8 cellular contexts compared by ENCODE assay signal in the genomic region with DNA sequence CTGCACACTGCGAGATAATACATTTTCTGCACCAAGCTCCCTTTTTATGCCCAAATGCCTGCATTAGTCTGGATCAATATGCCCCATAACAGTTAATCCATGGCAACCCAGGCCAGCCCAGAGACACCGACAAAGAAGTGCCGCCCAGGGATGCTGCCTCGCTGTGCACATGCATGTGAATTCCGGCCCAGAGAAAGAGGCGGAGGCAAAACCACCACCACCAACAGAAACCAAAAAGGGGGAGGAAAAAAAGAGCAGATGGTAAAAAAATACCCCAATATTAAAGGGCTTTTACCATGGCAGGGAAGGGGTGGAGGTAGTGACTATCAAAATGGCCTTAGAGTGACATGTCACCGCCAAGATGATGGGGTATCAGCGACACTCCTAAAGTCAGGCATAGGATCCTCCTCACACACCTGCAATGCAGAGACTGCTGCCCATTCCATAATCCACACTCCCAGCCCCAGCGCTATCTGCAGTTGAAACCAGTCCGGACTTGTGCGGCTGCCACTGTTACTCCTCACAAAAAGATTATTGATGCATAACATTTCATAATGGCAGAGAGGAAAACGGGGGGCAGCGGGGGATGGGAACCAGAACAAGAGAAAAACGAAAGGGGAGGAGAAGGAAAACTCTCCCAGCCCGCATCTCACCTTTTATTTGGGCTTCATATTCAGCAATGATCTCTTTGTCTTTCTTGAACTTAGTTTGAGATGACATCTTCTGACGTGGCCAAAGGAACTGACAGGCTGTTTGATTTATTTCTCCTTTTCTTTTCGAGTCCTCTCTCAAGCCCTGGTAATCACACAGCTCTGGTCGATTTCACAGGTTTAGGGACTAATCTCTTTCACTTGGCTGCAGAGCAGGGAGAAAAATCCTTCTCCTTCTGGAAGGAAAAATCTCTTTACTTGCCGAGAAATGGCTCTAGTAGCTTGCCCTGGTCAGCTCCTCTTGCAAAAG. TPM values are rescaled to one million over a fixed set of nuclear protein-coding genes. Genes with fewer than 3 reads are reported as not detected.
DNase-seq lines count a peak whose midpoint lies in the region; ATAC-seq and TF ChIP-seq lines count a peak whose summit lies in the region.

No MANE protein-coding gene starts in this region.

- peak; percentile 20 for ATAC-seq in SK-N-SH treated with all-trans-retinoic acid at 6 μM for 48 hours
- ATAC-seq in foreskin keratinocyte, result peak; percentile 65
- ATAC-seq in HG03469 (IDR thresholded peaks at IDR 0.05; ENCODE audit: unreplicated experiment), result no peak

- no peaks in the 10 kb centered on the region for H3K27me3 ChIP-seq in foreskin keratinocyte

- no peak for TF ChIP-seq CTCF in foreskin keratinocyte (conservative IDR thresholded peaks at IDR 0.05)

- peak overlapping the region; percentile 63 for H3K27ac ChIP-seq in foreskin keratinocyte

- H3K4me1 ChIP-seq in foreskin keratinocyte, result peaks cover 25% of the 10 kb centered on the region

- DNase-seq in stimulated activated CD4-positive, alpha-beta T cell treated with anti-CD3 and anti-CD28 coated beads, Interleukin-15, amount 100 ng/mL, for 24 hours, result peak; percentile 18
- no peak for DNase-seq in stimulated activated CD4-positive, alpha-beta T cell treated with anti-CD3 and anti-CD28 coated beads, Interleukin-2, amount 100 ng/mL, for 24 hours
- DNase-seq in foreskin keratinocyte, result peak; percentile 71 to 85
- DNase-seq in retina, result peak; percentile 82
- DNase-seq in NCI-H2029 treated with DMSO at 0.1 percent for 48 hours (lab: John Stamatoyannopoulos, UW), result no peak
- DNase-seq in stimulated activated CD4-positive, alpha-beta T cell treated with anti-CD3 and anti-CD28 coated beads, Interleukin-12 subunit alpha, Interleukin-12 subunit beta, amount 100 ng/mL, for 4 hours, result no peak

TF ChIP-seq in SK-N-SH treated with all-trans-retinoic acid at 6 μM for 48 hours, 23 proteins besides CTCF, POLR2A, EP300 and RAD21:
- no peak for TF ChIP-seq ZNF8 (CRISPR knock-in tag; IDR thresholded peaks at IDR 0.05)
- no peak for TF ChIP-seq ISL1 (CRISPR knock-in tag; IDR thresholded peaks at IDR 0.05)
- TF ChIP-seq ZFP3 (CRISPR knock-in tag; IDR thresholded peaks at IDR 0.05), result no peak
- TF ChIP-seq CSDC2 (CRISPR knock-in tag; IDR thresholded peaks at IDR 0.05), result no peak
- no peak for TF ChIP-seq TOX (CRISPR knock-in tag; IDR thresholded peaks at IDR 0.05; ENCODE audit: borderline replicate concordance)
- no peak for TF ChIP-seq ZNF70 (CRISPR knock-in tag; IDR thresholded peaks at IDR 0.05)
- no peak for TF ChIP-seq OSR1 (CRISPR knock-in tag; IDR thresholded peaks at IDR 0.05)
- TF ChIP-seq, protein P1, sequence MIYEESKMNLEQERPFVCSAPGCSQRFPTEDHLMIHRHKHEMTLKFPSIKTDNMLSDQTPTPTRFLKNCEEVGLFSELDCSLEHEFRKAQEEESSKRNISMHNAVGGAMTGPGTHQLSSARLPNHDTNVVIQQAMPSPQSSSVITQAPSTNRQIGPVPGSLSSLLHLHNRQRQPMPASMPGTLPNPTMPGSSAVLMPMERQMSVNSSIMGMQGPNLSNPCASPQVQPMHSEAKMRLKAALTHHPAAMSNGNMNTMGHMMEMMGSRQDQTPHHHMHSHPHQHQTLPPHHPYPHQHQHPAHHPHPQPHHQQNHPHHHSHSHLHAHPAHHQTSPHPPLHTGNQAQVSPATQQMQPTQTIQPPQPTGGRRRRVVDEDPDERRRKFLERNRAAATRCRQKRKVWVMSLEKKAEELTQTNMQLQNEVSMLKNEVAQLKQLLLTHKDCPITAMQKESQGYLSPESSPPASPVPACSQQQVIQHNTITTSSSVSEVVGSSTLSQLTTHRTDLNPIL (CRISPR knock-in tag; IDR thresholded peaks at IDR 0.05; ENCODE audit: low read depth), result no peak
- no peak for TF ChIP-seq RARB (CRISPR knock-in tag; IDR thresholded peaks at IDR 0.05)

RNA-seq across cellular contexts. Expression of gene SRGAP3, which starts 0.9 kb away (rescaled TPM):
- 16.2 and 17.9 TPM in 2 replicates for total RNA-seq in foreskin keratinocyte
- polyA plus RNA-seq in foreskin keratinocyte, result 4.4 and 5.0 TPM in 2 replicates

Comparison
In these comparisons a context has a peak if more than half of its experiments do, and no peak if none do; other contexts are left out.
1. DNase-seq: peak in stimulated activated CD4-positive, alpha-beta T cell treated with anti-CD3 and anti-CD28 coated beads, Interleukin-15, amount 100 ng/mL, for 24 hours (single experiment), foreskin keratinocyte (2 of 2) and retina (single experiment); none in stimulated activated CD4-positive, alpha-beta T cell treated with anti-CD3 and anti-CD28 coated beads, Interleukin-2, amount 100 ng/mL, for 24 hours (0 of 2), NCI-H2029 treated with DMSO at 0.1 percent for 48 hours (single experiment) and stimulated activated CD4-positive, alpha-beta T cell treated with anti-CD3 and anti-CD28 coated beads, Interleukin-12 subunit alpha, Interleukin-12 subunit beta, amount 100 ng/mL, for 4 hours (single experiment).